1 cellular context compared by ENCODE assay signal in the genomic region with DNA sequence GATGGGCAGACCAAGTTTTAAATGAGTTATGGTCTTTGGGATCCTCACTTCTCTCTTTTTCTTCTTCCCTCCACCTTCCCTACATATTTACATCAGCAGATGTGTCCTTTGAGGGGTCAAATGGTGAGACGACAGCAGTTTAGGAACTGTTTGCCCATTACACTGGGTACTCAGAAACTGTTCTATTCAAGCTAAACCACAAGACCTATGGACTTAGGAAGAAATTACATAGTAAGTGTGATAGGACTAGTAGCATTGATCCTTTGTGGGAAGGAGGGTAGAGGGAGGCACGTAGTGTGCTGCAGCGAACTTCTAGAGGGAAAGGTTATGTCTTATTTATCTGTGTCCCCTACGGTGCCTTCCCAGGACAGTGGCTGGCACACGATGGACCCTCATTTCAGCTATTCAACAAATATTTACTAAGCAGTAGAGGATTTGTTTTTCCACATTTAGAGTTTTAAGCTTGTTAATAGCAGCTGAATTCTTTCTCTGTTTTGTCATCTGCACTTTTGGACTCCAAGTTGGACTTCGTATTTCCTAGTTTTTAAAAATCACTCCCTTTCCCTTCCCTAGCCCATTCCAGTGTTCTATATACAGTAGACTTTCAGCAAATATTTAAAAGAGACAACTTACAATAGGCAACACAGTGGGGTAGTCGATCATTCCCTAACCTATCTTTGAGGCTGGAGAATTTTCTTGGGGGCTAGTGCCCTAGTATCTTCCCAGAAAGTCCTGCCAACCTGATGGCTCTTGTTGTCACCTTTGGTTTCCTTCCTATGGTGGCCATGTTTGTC.
TF ChIP-seq lines count a peak whose summit lies in the region.

No MANE protein-coding gene starts in this region.

TF ChIP-seq in HepG2, 621 proteins besides CTCF, POLR2A, EP300 and RAD21 (continued from another document and continues in another):
- TF ChIP-seq, protein P1, sequence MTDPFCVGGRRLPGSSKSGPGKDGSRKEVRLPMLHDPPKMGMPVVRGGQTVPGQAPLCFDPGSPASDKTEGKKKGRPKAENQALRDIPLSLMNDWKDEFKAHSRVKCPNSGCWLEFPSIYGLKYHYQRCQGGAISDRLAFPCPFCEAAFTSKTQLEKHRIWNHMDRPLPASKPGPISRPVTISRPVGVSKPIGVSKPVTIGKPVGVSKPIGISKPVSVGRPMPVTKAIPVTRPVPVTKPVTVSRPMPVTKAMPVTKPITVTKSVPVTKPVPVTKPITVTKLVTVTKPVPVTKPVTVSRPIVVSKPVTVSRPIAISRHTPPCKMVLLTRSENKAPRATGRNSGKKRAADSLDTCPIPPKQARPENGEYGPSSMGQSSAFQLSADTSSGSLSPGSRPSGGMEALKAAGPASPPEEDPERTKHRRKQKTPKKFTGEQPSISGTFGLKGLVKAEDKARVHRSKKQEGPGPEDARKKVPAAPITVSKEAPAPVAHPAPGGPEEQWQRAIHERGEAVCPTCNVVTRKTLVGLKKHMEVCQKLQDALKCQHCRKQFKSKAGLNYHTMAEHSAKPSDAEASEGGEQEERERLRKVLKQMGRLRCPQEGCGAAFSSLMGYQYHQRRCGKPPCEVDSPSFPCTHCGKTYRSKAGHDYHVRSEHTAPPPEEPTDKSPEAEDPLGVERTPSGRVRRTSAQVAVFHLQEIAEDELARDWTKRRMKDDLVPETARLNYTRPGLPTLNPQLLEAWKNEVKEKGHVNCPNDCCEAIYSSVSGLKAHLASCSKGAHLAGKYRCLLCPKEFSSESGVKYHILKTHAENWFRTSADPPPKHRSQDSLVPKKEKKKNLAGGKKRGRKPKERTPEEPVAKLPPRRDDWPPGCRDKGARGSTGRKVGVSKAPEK (CRISPR knock-in tag; IDR thresholded peaks at IDR 0.05; ENCODE audit: borderline replicate concordance): peak; percentile 81; the same call in 1 of the 2 replicates
- TF ChIP-seq KLF16 (CRISPR knock-in tag; IDR thresholded peaks at IDR 0.05) (peak in 1 of 2 experiments; percentile 94; a peak in 2 of 4 replicates), GFI1 (CRISPR knock-in tag; IDR thresholded peaks at IDR 0.05; ENCODE audit: borderline replicate concordance) (peak; percentile 93), ZBTB42 (CRISPR knock-in tag; IDR thresholded peaks at IDR 0.05) (no peak), HES4 (CRISPR knock-in tag; IDR thresholded peaks at IDR 0.05; ENCODE audit: borderline replicate concordance) (no peak), RCOR2 (CRISPR knock-in tag; IDR thresholded peaks at IDR 0.05) (peak; percentile 80), PRPF4 (IDR thresholded peaks at IDR 0.05; ENCODE audit: low read depth, low read length, poor library complexity, severe bottlenecking) (no peak), PPARG (CRISPR knock-in tag; conservative IDR thresholded peaks at IDR 0.05) (peak; percentile 81; the same call in 1 of the 2 replicates), ZNF446 (CRISPR knock-in tag; IDR thresholded peaks at IDR 0.05) (no peak), FOSL2 (CRISPR knock-in tag; IDR thresholded peaks at IDR 0.05) (peak; percentile 83), MZF1 (CRISPR knock-in tag; IDR thresholded peaks at IDR 0.05; ENCODE audit: borderline replicate concordance) (no peak), MIER2 (CRISPR knock-in tag; IDR thresholded peaks at IDR 0.05) (peak; percentile 20; the same call in 1 of the 2 replicates), MIXL1 (CRISPR knock-in tag; IDR thresholded peaks at IDR 0.05) (peak; percentile 99), FOXA1 (IDR thresholded peaks at IDR 0.05) (peak; percentile 62; the same call in 1 of the 2 replicates), FOXA1 (CRISPR knock-in tag; IDR thresholded peaks at IDR 0.05) (peak; percentile 74), MBD4 (IDR thresholded peaks at IDR 0.05; ENCODE audit: borderline replicate concordance, low read length) (no peak; the same call in 1 of the 2 replicates), HOXA9 (CRISPR knock-in tag; IDR thresholded peaks at IDR 0.05; ENCODE audit: borderline replicate concordance) (no peak), SOX5 (CRISPR knock-in tag; IDR thresholded peaks at IDR 0.05; ENCODE audit: borderline replicate concordance) (peak; percentile 86), FOXA3 (CRISPR knock-in tag; IDR thresholded peaks at IDR 0.05) (peak; percentile 95), SAP130 (CRISPR knock-in tag; IDR thresholded peaks at IDR 0.05; ENCODE audit: low read depth) (peak; percentile 89), EZH2 (conservative IDR thresholded peaks at IDR 0.05; ENCODE audit: low read depth, low read length) (no peak), EHMT2 (IDR thresholded peaks at IDR 0.05; ENCODE audit: borderline replicate concordance, low read depth, low read length) (0 out of 2 replicates have a peak, but pooled peaks have one; percentile 51), ZNF878 (CRISPR knock-in tag; IDR thresholded peaks at IDR 0.05) (peak; percentile 75; the same call in 1 of the 2 replicates), ZNF816 (CRISPR knock-in tag; IDR thresholded peaks at IDR 0.05; ENCODE audit: borderline replicate concordance) (peak; percentile 63; the same call in 1 of the 2 replicates), POGZ (CRISPR knock-in tag; IDR thresholded peaks at IDR 0.05) (peak; percentile 15; the same call in 1 of the 2 replicates), ZFP1 (CRISPR knock-in tag; IDR thresholded peaks at IDR 0.05) (0 out of 2 replicates have a peak, but pooled peaks have one; percentile 65), ZNF761 (CRISPR knock-in tag; conservative IDR thresholded peaks at IDR 0.05) (no peak)
- TF ChIP-seq, protein P2, sequence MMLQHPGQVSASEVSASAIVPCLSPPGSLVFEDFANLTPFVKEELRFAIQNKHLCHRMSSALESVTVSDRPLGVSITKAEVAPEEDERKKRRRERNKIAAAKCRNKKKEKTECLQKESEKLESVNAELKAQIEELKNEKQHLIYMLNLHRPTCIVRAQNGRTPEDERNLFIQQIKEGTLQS (CRISPR knock-in tag; IDR thresholded peaks at IDR 0.05): peak; percentile 83
- TF ChIP-seq, protein P3, sequence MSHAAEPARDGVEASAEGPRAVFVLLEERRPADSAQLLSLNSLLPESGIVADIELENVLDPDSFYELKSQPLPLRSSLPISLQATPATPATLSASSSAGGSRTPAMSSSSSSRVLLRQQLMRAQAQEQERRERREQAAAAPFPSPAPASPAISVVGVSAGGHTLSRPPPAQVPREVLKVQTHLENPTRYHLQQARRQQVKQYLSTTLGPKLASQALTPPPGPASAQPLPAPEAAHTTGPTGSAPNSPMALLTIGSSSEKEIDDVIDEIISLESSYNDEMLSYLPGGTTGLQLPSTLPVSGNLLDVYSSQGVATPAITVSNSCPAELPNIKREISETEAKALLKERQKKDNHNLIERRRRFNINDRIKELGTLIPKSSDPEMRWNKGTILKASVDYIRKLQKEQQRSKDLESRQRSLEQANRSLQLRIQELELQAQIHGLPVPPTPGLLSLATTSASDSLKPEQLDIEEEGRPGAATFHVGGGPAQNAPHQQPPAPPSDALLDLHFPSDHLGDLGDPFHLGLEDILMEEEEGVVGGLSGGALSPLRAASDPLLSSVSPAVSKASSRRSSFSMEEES (CRISPR knock-in tag; IDR thresholded peaks at IDR 0.05): peak; percentile 53
- TF ChIP-seq, protein P4, sequence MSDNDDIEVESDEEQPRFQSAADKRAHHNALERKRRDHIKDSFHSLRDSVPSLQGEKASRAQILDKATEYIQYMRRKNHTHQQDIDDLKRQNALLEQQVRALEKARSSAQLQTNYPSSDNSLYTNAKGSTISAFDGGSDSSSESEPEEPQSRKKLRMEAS (IDR thresholded peaks at IDR 0.05): 0 out of 2 replicates have a peak, but pooled peaks have one; percentile 25
- TF ChIP-seq, protein P5, sequence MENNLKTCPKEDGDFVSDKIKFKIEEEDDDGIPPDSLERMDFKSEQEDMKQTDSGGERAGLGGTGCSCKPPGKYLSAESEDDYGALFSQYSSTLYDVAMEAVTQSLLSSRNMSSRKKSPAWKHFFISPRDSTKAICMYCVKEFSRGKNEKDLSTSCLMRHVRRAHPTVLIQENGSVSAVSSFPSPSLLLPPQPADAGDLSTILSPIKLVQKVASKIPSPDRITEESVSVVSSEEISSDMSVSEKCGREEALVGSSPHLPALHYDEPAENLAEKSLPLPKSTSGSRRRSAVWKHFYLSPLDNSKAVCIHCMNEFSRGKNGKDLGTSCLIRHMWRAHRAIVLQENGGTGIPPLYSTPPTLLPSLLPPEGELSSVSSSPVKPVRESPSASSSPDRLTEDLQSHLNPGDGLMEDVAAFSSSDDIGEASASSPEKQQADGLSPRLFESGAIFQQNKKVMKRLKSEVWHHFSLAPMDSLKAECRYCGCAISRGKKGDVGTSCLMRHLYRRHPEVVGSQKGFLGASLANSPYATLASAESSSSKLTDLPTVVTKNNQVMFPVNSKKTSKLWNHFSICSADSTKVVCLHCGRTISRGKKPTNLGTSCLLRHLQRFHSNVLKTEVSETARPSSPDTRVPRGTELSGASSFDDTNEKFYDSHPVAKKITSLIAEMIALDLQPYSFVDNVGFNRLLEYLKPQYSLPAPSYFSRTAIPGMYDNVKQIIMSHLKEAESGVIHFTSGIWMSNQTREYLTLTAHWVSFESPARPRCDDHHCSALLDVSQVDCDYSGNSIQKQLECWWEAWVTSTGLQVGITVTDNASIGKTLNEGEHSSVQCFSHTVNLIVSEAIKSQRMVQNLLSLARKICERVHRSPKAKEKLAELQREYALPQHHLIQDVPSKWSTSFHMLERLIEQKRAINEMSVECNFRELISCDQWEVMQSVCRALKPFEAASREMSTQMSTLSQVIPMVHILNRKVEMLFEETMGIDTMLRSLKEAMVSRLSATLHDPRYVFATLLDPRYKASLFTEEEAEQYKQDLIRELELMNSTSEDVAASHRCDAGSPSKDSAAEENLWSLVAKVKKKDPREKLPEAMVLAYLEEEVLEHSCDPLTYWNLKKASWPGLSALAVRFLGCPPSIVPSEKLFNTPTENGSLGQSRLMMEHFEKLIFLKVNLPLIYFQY (CRISPR knock-in tag; IDR thresholded peaks at IDR 0.05; ENCODE audit: borderline replicate concordance): 0 out of 2 replicates have a peak, but pooled peaks have one; percentile 22
- TF ChIP-seq, protein P6, sequence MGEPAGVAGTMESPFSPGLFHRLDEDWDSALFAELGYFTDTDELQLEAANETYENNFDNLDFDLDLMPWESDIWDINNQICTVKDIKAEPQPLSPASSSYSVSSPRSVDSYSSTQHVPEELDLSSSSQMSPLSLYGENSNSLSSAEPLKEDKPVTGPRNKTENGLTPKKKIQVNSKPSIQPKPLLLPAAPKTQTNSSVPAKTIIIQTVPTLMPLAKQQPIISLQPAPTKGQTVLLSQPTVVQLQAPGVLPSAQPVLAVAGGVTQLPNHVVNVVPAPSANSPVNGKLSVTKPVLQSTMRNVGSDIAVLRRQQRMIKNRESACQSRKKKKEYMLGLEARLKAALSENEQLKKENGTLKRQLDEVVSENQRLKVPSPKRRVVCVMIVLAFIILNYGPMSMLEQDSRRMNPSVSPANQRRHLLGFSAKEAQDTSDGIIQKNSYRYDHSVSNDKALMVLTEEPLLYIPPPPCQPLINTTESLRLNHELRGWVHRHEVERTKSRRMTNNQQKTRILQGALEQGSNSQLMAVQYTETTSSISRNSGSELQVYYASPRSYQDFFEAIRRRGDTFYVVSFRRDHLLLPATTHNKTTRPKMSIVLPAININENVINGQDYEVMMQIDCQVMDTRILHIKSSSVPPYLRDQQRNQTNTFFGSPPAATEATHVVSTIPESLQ (CRISPR knock-in tag; conservative IDR thresholded peaks at IDR 0.05): 0 out of 2 replicates have a peak, but pooled peaks have one; percentile 66
- TF ChIP-seq, protein P7, sequence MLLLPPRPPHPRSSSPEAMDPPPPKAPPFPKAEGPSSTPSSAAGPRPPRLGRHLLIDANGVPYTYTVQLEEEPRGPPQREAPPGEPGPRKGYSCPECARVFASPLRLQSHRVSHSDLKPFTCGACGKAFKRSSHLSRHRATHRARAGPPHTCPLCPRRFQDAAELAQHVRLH (CRISPR knock-in tag; IDR thresholded peaks at IDR 0.05; ENCODE audit: borderline replicate concordance, low read depth): no peak
- TF ChIP-seq, protein P8, sequence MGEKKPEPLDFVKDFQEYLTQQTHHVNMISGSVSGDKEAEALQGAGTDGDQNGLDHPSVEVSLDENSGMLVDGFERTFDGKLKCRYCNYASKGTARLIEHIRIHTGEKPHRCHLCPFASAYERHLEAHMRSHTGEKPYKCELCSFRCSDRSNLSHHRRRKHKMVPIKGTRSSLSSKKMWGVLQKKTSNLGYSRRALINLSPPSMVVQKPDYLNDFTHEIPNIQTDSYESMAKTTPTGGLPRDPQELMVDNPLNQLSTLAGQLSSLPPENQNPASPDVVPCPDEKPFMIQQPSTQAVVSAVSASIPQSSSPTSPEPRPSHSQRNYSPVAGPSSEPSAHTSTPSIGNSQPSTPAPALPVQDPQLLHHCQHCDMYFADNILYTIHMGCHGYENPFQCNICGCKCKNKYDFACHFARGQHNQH (CRISPR knock-in tag; IDR thresholded peaks at IDR 0.05): peak; percentile 38; the same call in 1 of the 2 replicates
- TF ChIP-seq, protein P9, sequence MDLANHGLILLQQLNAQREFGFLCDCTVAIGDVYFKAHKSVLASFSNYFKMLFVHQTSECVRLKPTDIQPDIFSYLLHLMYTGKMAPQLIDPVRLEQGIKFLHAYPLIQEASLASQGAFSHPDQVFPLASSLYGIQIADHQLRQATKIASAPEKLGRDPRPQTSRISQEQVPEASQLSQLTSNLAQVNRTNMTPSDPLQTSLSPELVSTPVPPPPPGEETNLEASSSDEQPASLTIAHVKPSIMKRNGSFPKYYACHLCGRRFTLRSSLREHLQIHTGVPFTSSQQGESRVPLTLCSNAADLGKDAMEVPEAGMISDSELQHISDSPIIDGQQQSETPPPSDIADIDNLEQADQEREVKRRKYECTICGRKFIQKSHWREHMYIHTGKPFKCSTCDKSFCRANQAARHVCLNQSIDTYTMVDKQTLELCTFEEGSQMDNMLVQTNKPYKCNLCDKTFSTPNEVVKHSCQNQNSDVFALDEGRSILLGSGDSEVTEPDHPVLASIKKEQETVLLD (CRISPR knock-in tag; IDR thresholded peaks at IDR 0.05; ENCODE audit: low read depth): no peak
